In genomic region chr12:64666054-64666914, GRCh38 we compare ENCODE assay signal across 8 cellular contexts. TPM values are rescaled to one million over a fixed set of nuclear protein-coding genes. Genes with fewer than 3 reads are reported as not detected.
A peak's percentile ranks its signal among the peaks of the same experiment; 100 is the strongest.
DNase-seq lines count a peak whose midpoint lies in the region; ATAC-seq and TF ChIP-seq lines count a peak whose summit lies in the region.

No MANE protein-coding gene starts in this region.

- no peak for TF ChIP-seq CTCF in GM13977 (IDR thresholded peaks at IDR 0.05; ENCODE audit: extremely low read depth, insufficient read depth, missing control alignments)

- H3K27me3 ChIP-seq in effector memory CD4-positive, alpha-beta T cell (replicated peaks; ENCODE audit: control insufficient read depth, insufficient read depth, low read length, poor library complexity, severe bottlenecking) = no peaks in the 10 kb centered on the region
- no peaks in the 10 kb centered on the region for H3K27me3 ChIP-seq in stomach smooth muscle (ENCODE audit: control insufficient read depth in 1 of 2, insufficient read depth in 2 of 2, low read length in 2 of 2)

- peak overlapping the region; percentile 43 for H3K4me3 Mint-ChIP-seq in activated CD4-positive, alpha-beta T cell treated with anti-CD3 and anti-CD28 coated beads, Interleukin-2, amount 10 ng/mL, durations not matched to agents 7 days and 5 days

- peak overlapping the region in 1 of 2 donors; percentile 14 for H3K9ac ChIP-seq in stomach smooth muscle (ENCODE audit: low read length in 2 of 2)

- H3K27ac ChIP-seq in effector memory CD4-positive, alpha-beta T cell (ENCODE audit: insufficient read depth, low read length, poor library complexity, severe bottlenecking) = peak overlapping the region; percentile 76
- peak overlapping the region; percentile 13 for H3K27ac ChIP-seq in stomach smooth muscle (ENCODE audit: low read length)

- no peaks in the 10 kb centered on the region for H3K27me3 Mint-ChIP-seq in activated CD4-positive, alpha-beta T cell treated with anti-CD3 and anti-CD28 coated beads, Interleukin-2, amount 10 ng/mL, durations not matched to agents 7 days and 5 days

- peak overlapping the region; percentile 11 for H3K4me3 ChIP-seq in effector memory CD4-positive, alpha-beta T cell (ENCODE audit: insufficient read depth, low read depth, low read length, poor library complexity, severe bottlenecking)
- H3K4me3 ChIP-seq in stomach smooth muscle (ENCODE audit: low read length in 2 of 2) = peak overlapping the region; percentile 10 to 47

- DNase-seq in activated CD4-positive, alpha-beta T cell treated with anti-CD3 and anti-CD28 coated beads, Interleukin-2, amount 10 ng/mL, durations not matched to agents 7 days and 5 days = no peak
- no peak for DNase-seq in activated CD4-positive, alpha-beta T cell treated with anti-CD3 and anti-CD28 coated beads, Interleukin-2, amount 50 U/mL, for 48 hours
- no peak for DNase-seq in effector memory CD4-positive, alpha-beta T cell
- no peak for DNase-seq in anterior cingulate cortex (lab: John Stamatoyannopoulos, UW)
- no peak for DNase-seq in GM13977 (ENCODE audit: low spot score)
- DNase-seq in SIG-M5 treated with dmso at 0.1 percent for 504 hours (lab: John Stamatoyannopoulos, UW; ENCODE audit: unreplicated experiment) = no peak

- H3K4me1 ChIP-seq in effector memory CD4-positive, alpha-beta T cell (ENCODE audit: control insufficient read depth, insufficient read depth, low read length, poor library complexity, severe bottlenecking) = peaks cover 53% of the 10 kb centered on the region
- peaks cover 58% of the 10 kb centered on the region for H3K4me1 ChIP-seq in stomach smooth muscle (ENCODE audit: control insufficient read depth, insufficient read depth, low read length)

- in situ Hi-C loops in GM13977 (cut with MboI; ENCODE audit: low pct_unique_long_range_greater_than_20kb, low sequenced_read_pairs, unreplicated experiment) = no loop called here

- peak overlapping the region; percentile 99 for H3K27ac Mint-ChIP-seq in activated CD4-positive, alpha-beta T cell treated with anti-CD3 and anti-CD28 coated beads, Interleukin-2, amount 10 ng/mL, durations not matched to agents 7 days and 5 days

- CTCF ChIA-PET in activated CD4-positive, alpha-beta T cell treated with anti-CD3 and anti-CD28 coated beads, Interleukin-2, amount 10 ng/mL, durations not matched to agents 7 days and 5 days (lab: Charles Lee) = interaction anchor here (0.6 to 2.2 kb wide), 6 partner anchors 9 to 1953 kb away, joined by 3 to 8 read pairs (median 4); no protein-coding TSS in a partner anchor

- H3K4me1 Mint-ChIP-seq in activated CD4-positive, alpha-beta T cell treated with anti-CD3 and anti-CD28 coated beads, Interleukin-2, amount 10 ng/mL, durations not matched to agents 7 days and 5 days = peaks cover 83% of the 10 kb centered on the region

- no peaks in the 10 kb centered on the region for H3K9me3 Mint-ChIP-seq in activated CD4-positive, alpha-beta T cell treated with anti-CD3 and anti-CD28 coated beads, Interleukin-2, amount 10 ng/mL, durations not matched to agents 7 days and 5 days

- peak; percentile 24 for ATAC-seq in HG03469 (IDR thresholded peaks at IDR 0.05; ENCODE audit: unreplicated experiment)

- POLR2A ChIA-PET in activated CD4-positive, alpha-beta T cell treated with anti-CD3 and anti-CD28 coated beads, Interleukin-2, amount 10 ng/mL, durations not matched to agents 7 days and 5 days (lab: Charles Lee) = interaction anchor here (0.5 kb wide), 1 partner anchor 57 kb away, joined by 4 read pairs; no protein-coding TSS in a partner anchor

- peaks cover 28% of the 10 kb centered on the region for H3K36me3 Mint-ChIP-seq in activated CD4-positive, alpha-beta T cell treated with anti-CD3 and anti-CD28 coated beads, Interleukin-2, amount 10 ng/mL, durations not matched to agents 7 days and 5 days (ENCODE audit: low read depth)

- H3K36me3 ChIP-seq in effector memory CD4-positive, alpha-beta T cell (ENCODE audit: control insufficient read depth, insufficient read depth, low read length) = no peaks in the 10 kb centered on the region
- H3K36me3 ChIP-seq in stomach smooth muscle (ENCODE audit: control insufficient read depth in 2 of 2, insufficient read depth in 2 of 2, low read length in 2 of 2) = no peaks in the 10 kb centered on the region

- no peaks in the 10 kb centered on the region for H3K9me3 ChIP-seq in effector memory CD4-positive, alpha-beta T cell (ENCODE audit: control insufficient read depth, low read length)
- H3K9me3 ChIP-seq in stomach smooth muscle (ENCODE audit: control insufficient read depth in 2 of 2, low read length in 2 of 2) = no peaks in the 10 kb centered on the region

RNA-seq across cellular contexts. Expression of gene RASSF3, which starts 56.0 kb away (rescaled TPM):
- total RNA-seq in activated CD4-positive, alpha-beta T cell treated with anti-CD3 and anti-CD28 coated beads, Interleukin-2, amount 10 ng/mL, durations not matched to agents 7 days and 5 days = 100 to 1,000 TPM; 114 to 115 TPM
